Comparison of ENCODE assay signal across 9 cellular contexts in genomic region chr7:152640829-152641228, GRCh38.
"Had no signal": no experiment of that assay in that cellular context is flagged by ENCODE, and none has a peak within 500 bp of the region (broad histone marks: within the 10 kb centered on the region; RNA-seq: fewer than 3 reads in every experiment).

No MANE protein-coding gene starts in this region.

- H3K27ac ChIP-seq: GM23248, HL-60 had no signal

- H3K4me3 Mint-ChIP-seq: IgD-negative memory B cell had no signal

- H3K4me1 Mint-ChIP-seq: H9 had no signal

- H3K4me3 ChIP-seq: GM23248 had no signal

- H3K27ac Mint-ChIP-seq: H9, IgD-negative memory B cell had no signal

- DNase-seq: GM23248, H9, KG1 had no signal

- H3K9me3 Mint-ChIP-seq: IgD-negative memory B cell had no signal

- H3K36me3 Mint-ChIP-seq: IgD-negative memory B cell had no signal

- H3K9ac ChIP-seq: GM23248 had no signal

- FAIRE-seq: H1, H54, HepG2 had no signal

- H3K27me3 Mint-ChIP-seq: IgD-negative memory B cell had no signal

- ATAC-seq: HCT116, HepG2 had no signal

- H2AFZ ChIP-seq: GM23248 had no signal
